Comparison of ENCODE assay signal across 15 cellular contexts in genomic region chr16:50585331-50585776, GRCh38. TPM values are rescaled to one million over a fixed set of nuclear protein-coding genes. Genes with fewer than 3 reads are reported as not detected.
DNase-seq lines count a peak whose midpoint lies in the region; ATAC-seq, FAIRE-seq and TF ChIP-seq lines count a peak whose summit lies in the region.
"Had no signal": no experiment of that assay in that cellular context is flagged by ENCODE, and none has a peak within 500 bp of the region (broad histone marks: within the 10 kb centered on the region; RNA-seq: fewer than 3 reads in every experiment).

No MANE protein-coding gene starts in this region.

- peaks cover 0 to 3% of the 10 kb centered on the region in 2 donors for H3K36me3 Mint-ChIP-seq in stimulated activated naive B cell treated with anti-CD40 and anti-IgM and Interleukin-4, amounts not matched to agents 10 μg/mL and 1 μg/mL and 100 μg/mL, for 72 hours
- H3K36me3 Mint-ChIP-seq: immature natural killer cell, T-cell had no signal

- POLR2A ChIA-PET in HepG2 (lab: Yijun Ruan, JAX) = no interaction called here

- H3K27me3 Mint-ChIP-seq in stimulated activated naive B cell treated with anti-CD40 and anti-IgM and Interleukin-4, amounts not matched to agents 10 μg/mL and 1 μg/mL and 100 μg/mL, for 72 hours = no peaks in the 10 kb centered on the region
- H3K27me3 Mint-ChIP-seq: central memory CD8-positive, alpha-beta T cell; stimulated activated naive CD8-positive, alpha-beta T cell treated with anti-CD3 and anti-CD28 coated beads, Interleukin-15, Interleukin-2, amounts not matched to agents 100 ng/mL and 50 ng/mL, for 24 hours; T-cell had no signal

- H3K9me3 Mint-ChIP-seq in stimulated activated naive B cell treated with anti-CD40 and anti-IgM and Interleukin-4, amounts not matched to agents 10 μg/mL and 1 μg/mL and 100 μg/mL, for 72 hours = no peaks in the 10 kb centered on the region
- H3K9me3 Mint-ChIP-seq: central memory CD8-positive, alpha-beta T cell; immature natural killer cell; stimulated activated naive CD8-positive, alpha-beta T cell treated with anti-CD3 and anti-CD28 coated beads, Interleukin-15, Interleukin-2, amounts not matched to agents 100 ng/mL and 50 ng/mL, for 24 hours had no signal

- TF ChIP-seq EP300 in HepG2 (IDR thresholded peaks at IDR 0.05; ENCODE audit: low read depth in 2 of 2, low read length in 2 of 2) (no peak), HepG2 (CRISPR knock-in tag; IDR thresholded peaks at IDR 0.05; ENCODE audit: borderline replicate concordance) (no peak)

- no peak overlapping the region for H3K4me2 ChIP-seq in HepG2 (ENCODE audit: low read depth, low read length)

- H3K4me3 ChIP-seq in HepG2 (replicated peaks in 1 of 3; ENCODE audit: insufficient read depth in 1 of 3, low read depth in 2 of 3, low read length in 3 of 3) = no peak overlapping the region
- H3K4me3 ChIP-seq in psoas muscle = no peak overlapping the region

- TF ChIP-seq POLR2A in HepG2 (IDR thresholded peaks at IDR 0.05; ENCODE audit: insufficient read depth in 1 of 2, low read depth in 2 of 2, low read length in 2 of 2) = 0 out of 4 replicates have a peak, but pooled peaks of 1 of the 2 experiments have one; percentile 32

- peaks cover 59 to 97% of the 10 kb centered on the region in 2 experiments for H3K36me3 ChIP-seq in HepG2 (replicated peaks in 1 of 2; ENCODE audit: control insufficient read depth in 1 of 2, insufficient read depth in 2 of 2, low read length in 2 of 2)
- no peaks in the 10 kb centered on the region for H3K36me3 ChIP-seq in psoas muscle (ENCODE audit: insufficient read depth in 1 of 2, low read depth in 1 of 2)

- in situ Hi-C loops in HepG2 (cut with HindIII; ENCODE audit: extremely low pct_ligation_motif_present, low pct_unique_long_range_greater_than_20kb) = no loop called here

- no peak overlapping the region for H3K27ac ChIP-seq in HepG2 (ENCODE audit: extremely low read length, insufficient read depth, low read length)
- H3K27ac ChIP-seq in psoas muscle = no peak overlapping the region

- ATAC-seq in Right ventricle myocardium inferior (peak; percentile 90), HepG2 (peak; percentile 20), psoas muscle (peak in 3 of 4 donors; percentile 21 to 56 (median 36))
- no peak for ATAC-seq in stimulated activated naive B cell treated with anti-CD40 and anti-IgM and Interleukin-4, amounts not matched to agents 10 μg/mL and 1 μg/mL and 100 μg/mL, for 72 hours (replicated peaks)
- ATAC-seq: T-cell had no signal

- peaks cover 51% of the 10 kb centered on the region for H3K4me1 ChIP-seq in HepG2 (ENCODE audit: insufficient read depth, low read length)
- no peaks in the 10 kb centered on the region for H3K4me1 ChIP-seq in psoas muscle

- no TSS peak for BruUV-seq in HepG2 (replicated peaks; lab: Mats Ljungman, UMichigan)

- FAIRE-seq in HepG2 (lab: Jason Lieb, UNC) = no peak
- FAIRE-seq: D721Med had no signal

- no peak overlapping the region for H2AFZ ChIP-seq in HepG2 (ENCODE audit: low read length)

- no peaks in the 10 kb centered on the region for H3K9me3 ChIP-seq in HepG2 (ENCODE audit: low read length)
- no peaks in the 10 kb centered on the region for H3K9me3 ChIP-seq in psoas muscle

- no peak for TF ChIP-seq RAD21 in HepG2 (CRISPR knock-in tag; IDR thresholded peaks at IDR 0.05)

- peaks cover 99% of the 10 kb centered on the region for H4K20me1 ChIP-seq in HepG2 (ENCODE audit: insufficient read depth, low read length)

- CTCF ChIA-PET in HepG2 (lab: Yijun Ruan, JAX; ENCODE audit: low intra/inter-chr PET ratio, low total read pairs) = no interaction called here

- no peak overlapping the region for H3K4me3 Mint-ChIP-seq in stimulated activated naive B cell treated with anti-CD40 and anti-IgM and Interleukin-4, amounts not matched to agents 10 μg/mL and 1 μg/mL and 100 μg/mL, for 72 hours
- H3K4me3 Mint-ChIP-seq: central memory CD8-positive, alpha-beta T cell; immature natural killer cell; stimulated activated naive CD8-positive, alpha-beta T cell treated with anti-CD3 and anti-CD28 coated beads, Interleukin-15, Interleukin-2, amounts not matched to agents 100 ng/mL and 50 ng/mL, for 24 hours; T-cell had no signal

- H3K27me3 ChIP-seq in HepG2 (ENCODE audit: control insufficient read depth in 1 of 2, insufficient read depth in 2 of 2, low read length in 2 of 2) (no peaks in the 10 kb centered on the region), psoas muscle (ENCODE audit: insufficient read depth in 3 of 3, low read length in 2 of 3) (no peaks in the 10 kb centered on the region)

- 96% methylated on average over 13 of the region's 16 CpGs for WGBS in HepG2 (ENCODE audit: low lambda C conversion rate)
- WGBS in psoas muscle, 3 donors = 32 to 46% (median 41%) methylated on average over 15 to 16 of the region's 16 CpGs

- H3K4me1 Mint-ChIP-seq in stimulated activated naive B cell treated with anti-CD40 and anti-IgM and Interleukin-4, amounts not matched to agents 10 μg/mL and 1 μg/mL and 100 μg/mL, for 72 hours = peaks cover 20 to 34% of the 10 kb centered on the region in 2 donors

- H3K79me2 ChIP-seq in HepG2 (ENCODE audit: insufficient read depth, low read length) = peaks cover 95% of the 10 kb centered on the region

- intact Hi-C loops in Right ventricle myocardium inferior (cut with DNase I) = no loop called here
- intact Hi-C loops in cardiac septum (cut with DNase I) = no loop called here
- intact Hi-C loops in HepG2 (cut with micrococcal nuclease; ENCODE audit: unreplicated experiment) = no loop called here
- intact Hi-C loops in psoas muscle (cut with DNase I) = no loop called here

- DNase-seq in Right ventricle myocardium inferior (ENCODE audit: missing footprints) (peak; percentile 84), cardiac septum (ENCODE audit: low spot score) (no peak), HepG2 (ENCODE audit: low spot score) (no peak), psoas muscle (peak; percentile 71 to 78), NCI-H1105 (lab: John Stamatoyannopoulos, UW) (no peak), retina (no peak), MV-4-11 (lab: John Stamatoyannopoulos, UW) (no peak)
- DNase-seq in stimulated activated naive B cell treated with anti-CD40 and anti-IgM and Interleukin-4, amounts not matched to agents 10 μg/mL and 1 μg/mL and 100 μg/mL, for 72 hours = no peak
- DNase-seq: erythroblast; immature natural killer cell; stimulated activated CD4-positive, alpha-beta T cell treated with anti-CD3 and anti-CD28 coated beads, Interleukin-4, amount 100 ng/mL, for 24 hours; T-cell had no signal

- H3K9ac ChIP-seq in HepG2 (ENCODE audit: insufficient read depth, low read depth, low read length) = no peak overlapping the region

- TF ChIP-seq CTCF in HepG2 (CRISPR knock-in tag; IDR thresholded peaks at IDR 0.05) = no peak
- TF ChIP-seq CTCF in psoas muscle (IDR thresholded peaks at IDR 0.05) = no peak

- H3K27ac Mint-ChIP-seq in stimulated activated naive B cell treated with anti-CD40 and anti-IgM and Interleukin-4, amounts not matched to agents 10 μg/mL and 1 μg/mL and 100 μg/mL, for 72 hours = no peak overlapping the region
- H3K27ac Mint-ChIP-seq: immature natural killer cell; stimulated activated naive CD8-positive, alpha-beta T cell treated with anti-CD3 and anti-CD28 coated beads, Interleukin-15, Interleukin-2, amounts not matched to agents 100 ng/mL and 50 ng/mL, for 24 hours; T-cell had no signal

TF ChIP-seq in HepG2, 621 proteins besides CTCF, POLR2A, EP300 and RAD21 (continues in another document):
- TF ChIP-seq, protein P1, sequence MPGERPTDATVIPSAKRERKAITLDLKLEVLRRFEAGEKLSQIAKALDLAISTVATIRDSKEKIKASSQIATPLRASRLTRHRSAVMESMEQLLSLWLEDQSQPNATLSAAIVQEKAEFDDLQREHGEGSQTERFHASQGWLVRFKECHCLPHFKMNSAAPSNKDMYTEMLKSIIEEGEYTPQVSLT (CRISPR knock-in tag; IDR thresholded peaks at IDR 0.05; ENCODE audit: borderline replicate concordance, low read depth) = no peak

RNA-seq across cellular contexts. Expression of gene NKD1, which starts 37.2 kb away (rescaled TPM):
- total RNA-seq in Right ventricle myocardium inferior = 0.43 TPM
- total RNA-seq in cardiac septum = 0.40 TPM
- 59.0 and 70.4 TPM in 2 replicates for total RNA-seq in HepG2 (2016; rRNA removed; fragmentation: Illumina TruSeq; extraction: Trizol)
- 19.9 and 25.5 TPM in 2 replicates for total RNA-seq in HepG2 (2016; cell fraction: cytosol; rRNA removed; fragmentation: Illumina TruSeq; extraction: Trizol; ENCODE audit: low read depth)
- total RNA-seq in HepG2 (2016; cell fraction: insoluble cytoplasmic fraction; rRNA removed; fragmentation: Illumina TruSeq; extraction: Trizol) = 50.0 and 70.7 TPM in 2 replicates
- 136 and 148 TPM in 2 replicates for total RNA-seq in HepG2 (2016; cell fraction: membrane; rRNA removed; fragmentation: Illumina TruSeq; extraction: Trizol)
- total RNA-seq in HepG2 (2016; cell fraction: nucleus; rRNA removed; fragmentation: Illumina TruSeq; extraction: Trizol) = 61.9 and 70.6 TPM in 2 replicates
- 86.1 and 121 TPM in 2 replicates for polyA plus RNA-seq in HepG2 (2011; rRNA removed)
- 22.3 and 49.7 TPM in 2 replicates for polyA plus RNA-seq in HepG2 (2011; cell fraction: cytosol; rRNA removed)
- polyA plus RNA-seq in HepG2 (2011; cell fraction: nucleus; rRNA removed) = 150 and 275 TPM in 2 replicates
- polyA plus RNA-seq in HepG2 (2012) = 58.7 and 76.3 TPM in 2 replicates
- polyA plus RNA-seq in HepG2 (2016; cell fraction: cytosol; fragmentation: Illumina TruSeq; extraction: Trizol; ENCODE audit: low read depth) = 106 and 127 TPM in 2 replicates
- polyA plus RNA-seq in HepG2 (2016; cell fraction: insoluble cytoplasmic fraction; fragmentation: Illumina TruSeq; extraction: Trizol; ENCODE audit: low read depth) = 95.8 and 124 TPM in 2 replicates
- polyA plus RNA-seq in HepG2 (2016; cell fraction: membrane; fragmentation: Illumina TruSeq; extraction: Trizol; ENCODE audit: low read depth) = 156 and 170 TPM in 2 replicates
- polyA plus RNA-seq in HepG2 (2016; cell fraction: nucleus; fragmentation: Illumina TruSeq; extraction: Trizol; ENCODE audit: insufficient read depth, low read depth) = 155 and 169 TPM in 2 replicates
- 0.02 and 110 TPM in 2 replicates for polyA minus RNA-seq in HepG2 (2011; rRNA and poly(A)+ RNA removed; ENCODE audit: low replicate concordance)
- polyA minus RNA-seq in HepG2 (2011; cell fraction: cytosol; rRNA and poly(A)+ RNA removed) = 14.3 and 28.8 TPM in 2 replicates
- 43.1 and 57.6 TPM in 2 replicates for polyA minus RNA-seq in HepG2 (2011; cell fraction: nucleus; rRNA and poly(A)+ RNA removed)
- under 1 TPM; 0.22 to 0.45 (median 0.34) TPM for total RNA-seq in psoas muscle
- polyA plus RNA-seq in psoas muscle = under 1 TPM; 0.04 to 0.16 (median 0.08) TPM
- polyA plus RNA-seq: immature natural killer cell had no signal

Comparison
In these comparisons a context has a peak if more than half of its experiments do, and no peak if none do; other contexts are left out.
1. DNase-seq: peak in Right ventricle myocardium inferior (single experiment) and psoas muscle (2 of 2); none in cardiac septum (single experiment), HepG2 (single experiment), NCI-H1105 (single experiment), retina (single experiment), MV-4-11 (single experiment) and stimulated activated naive B cell treated with anti-CD40 and anti-IgM and Interleukin-4, amounts not matched to agents 10 μg/mL and 1 μg/mL and 100 μg/mL, for 72 hours (single experiment).
2. ATAC-seq: peak in Right ventricle myocardium inferior (single experiment), HepG2 (single experiment) and psoas muscle (3 of 4); none in stimulated activated naive B cell treated with anti-CD40 and anti-IgM and Interleukin-4, amounts not matched to agents 10 μg/mL and 1 μg/mL and 100 μg/mL, for 72 hours (0 of 2).
3. RNA of gene NKD1, which starts 37.2 kb away (total RNA-seq): 19.9 to 148 TPM in HepG2; 0.43 TPM in Right ventricle myocardium inferior (single experiment), 0.40 TPM in cardiac septum (single experiment) and 0.22 to 0.45 TPM in psoas muscle; every median in the first group is over 10 times any median in the second.